Comparison of ENCODE assay signal across 9 cellular contexts in the genomic region with DNA sequence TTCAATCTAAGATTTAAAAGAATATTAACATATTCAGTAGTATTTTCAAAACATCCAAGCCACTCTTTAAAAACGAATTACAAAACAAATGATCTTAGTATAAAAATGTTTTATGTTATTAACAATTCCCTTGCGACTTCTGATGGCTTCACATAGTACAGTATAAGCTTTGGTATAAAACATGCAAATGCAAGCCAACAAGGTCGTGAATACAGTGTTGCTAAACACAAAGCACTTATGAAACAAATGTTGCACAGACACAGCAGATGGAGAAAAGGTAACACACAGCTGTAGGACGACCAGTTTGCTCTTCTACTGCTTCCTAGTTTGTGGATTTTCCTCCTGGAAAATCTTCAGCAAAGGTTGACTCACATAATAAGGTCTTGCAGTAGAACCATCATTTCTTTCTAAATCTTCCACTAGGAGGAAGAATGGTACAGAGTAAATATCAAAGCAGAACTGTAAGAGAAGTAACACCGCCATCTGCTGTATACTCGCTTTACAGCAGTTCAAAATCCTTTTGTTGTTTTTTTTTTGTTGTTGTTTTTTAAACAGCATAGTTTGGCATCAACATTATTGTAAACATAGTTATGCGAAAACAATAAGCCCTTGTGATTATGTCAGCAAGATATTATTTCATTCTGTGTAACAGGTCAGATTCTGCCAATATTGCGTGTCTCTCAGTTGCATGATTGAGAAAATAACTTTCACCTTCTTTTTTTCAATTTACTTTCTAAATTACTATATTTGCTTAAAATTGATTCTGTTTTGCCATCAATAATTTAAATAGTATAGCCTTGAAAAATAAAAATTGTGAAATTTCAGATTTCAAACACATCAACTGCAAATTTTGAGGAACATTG.
DNase-seq lines count a peak whose midpoint lies in the region; ATAC-seq, FAIRE-seq and TF ChIP-seq lines count a peak whose summit lies in the region.
"Had no signal": no experiment of that assay in that cellular context is flagged by ENCODE, and none has a peak within 500 bp of the region (broad histone marks: within the 10 kb centered on the region; RNA-seq: fewer than 3 reads in every experiment).

No MANE protein-coding gene starts in this region.

- no peak overlapping the region for H3K27ac ChIP-seq in kidney (ENCODE audit: low read depth in 2 of 2, low read length in 2 of 2)
- H3K27ac ChIP-seq: skin epidermis had no signal

- DNase-seq in CD1c-positive myeloid dendritic cell (ENCODE audit: extremely low spot score) (peak; percentile 24), NCI-H2171 (lab: John Stamatoyannopoulos, UW) (peak; percentile 50), astrocyte of the hippocampus (ENCODE audit: low read depth, low spot score) (peak; percentile 62), kidney (no peak), urothelium cell line (ENCODE audit: low spot score) (peak; percentile 42), activated T-cell treated with anti-CD3 and anti-CD28 coated beads for 4 hours (no peak)

- FAIRE-seq in kidney (lab: Jason Lieb, UNC), result peak; percentile 50
- FAIRE-seq in urothelium cell line (lab: Jason Lieb, UNC), result peak; percentile 13

- peak; percentile 62 for TF ChIP-seq CTCF in kidney (IDR thresholded peaks at IDR 0.05; ENCODE audit: borderline replicate concordance, extremely low read depth, insufficient read depth)

- ATAC-seq in GM18861 (IDR thresholded peaks at IDR 0.05; ENCODE audit: unreplicated experiment) (peak; percentile 92), HG02973 (IDR thresholded peaks at IDR 0.05; ENCODE audit: unreplicated experiment) (peak; percentile 84)

- H3K9ac ChIP-seq in kidney (ENCODE audit: low read length in 2 of 2), result no peak overlapping the region

- H3K36me3 ChIP-seq in kidney (ENCODE audit: control insufficient read depth in 1 of 2, insufficient read depth in 2 of 2, low read length in 2 of 2), result no peaks in the 10 kb centered on the region

- no peak overlapping the region for H3K4me3 ChIP-seq in kidney (ENCODE audit: low read length in 2 of 2)
- H3K4me3 ChIP-seq: skin epidermis had no signal

- intact Hi-C loops in kidney (cut with DNase I), result loop anchor here (10.0 kb wide), 1 partner anchor 429 kb away; no protein-coding TSS in a partner anchor

- H3K9me3 ChIP-seq in kidney (ENCODE audit: control insufficient read depth in 1 of 2, low read length in 2 of 2), result no peaks in the 10 kb centered on the region

- H3K4me1 ChIP-seq in kidney (ENCODE audit: control insufficient read depth in 1 of 2, insufficient read depth in 1 of 2, low read depth in 1 of 2, low read length in 2 of 2), result no peaks in the 10 kb centered on the region

Comparison
In these comparisons a context has a peak if more than half of its experiments do, and no peak if none do; other contexts are left out.
1. DNase-seq: peak in CD1c-positive myeloid dendritic cell (single experiment), NCI-H2171 (single experiment), astrocyte of the hippocampus (single experiment) and urothelium cell line (single experiment); none in kidney (single experiment) and activated T-cell treated with anti-CD3 and anti-CD28 coated beads for 4 hours (single experiment).